ENCODE assay signal across 8 cellular contexts in genomic region chr12:48865141-48865440, GRCh38. TPM values are rescaled to one million over a fixed set of nuclear protein-coding genes. Genes with fewer than 3 reads are reported as not detected.
A peak's percentile ranks its signal among the peaks of the same experiment; 100 is the strongest.
DNase-seq lines count a peak whose midpoint lies in the region; FAIRE-seq and TF ChIP-seq lines count a peak whose summit lies in the region.

No MANE protein-coding gene starts in this region.

- no peak for FAIRE-seq in GM12891 (lab: Jason Lieb, UNC)

- H3K36me3 ChIP-seq in CD8-positive, alpha-beta memory T cell (ENCODE audit: insufficient read depth, low read length): no peaks in the 10 kb centered on the region
- no peaks in the 10 kb centered on the region for H3K36me3 ChIP-seq in KOPT-K1 (ENCODE audit: insufficient read depth, low read length)

- H3K4me1 ChIP-seq in CD8-positive, alpha-beta memory T cell (ENCODE audit: insufficient read depth, low read length): peaks cover 22% of the 10 kb centered on the region

- peaks cover 22% of the 10 kb centered on the region for H3K27me3 ChIP-seq in CD8-positive, alpha-beta memory T cell (ENCODE audit: insufficient read depth, low read length, poor library complexity, severe bottlenecking)

- no peak for TF ChIP-seq CTCF in nephron progenitor cell (IDR thresholded peaks at IDR 0.05)

- intact Hi-C loops in dendritic cell treated with granulocyte-macrophage colony-stimulating factor and Interleukin-4, amounts not matched to agents 40 ng/mL and 50 ng/mL, for 4 days (cut with micrococcal nuclease): no loop called here

- CTCF ChIA-PET in CD8-positive, alpha-beta memory T cell (lab: Charles Lee): interaction anchor here (1.3 to 6.5 kb wide), 7 partner anchors 12 to 123 kb away, joined by 3 to 49 read pairs (median 6); partner anchors contain the start of genes DDX23 and WNT1

- H3K27me3 Mint-ChIP-seq in CD8-positive, alpha-beta memory T cell: peaks cover 26 to 30% of the 10 kb centered on the region in 2 donors
- peaks cover 33% of the 10 kb centered on the region for H3K27me3 Mint-ChIP-seq in dendritic cell treated with granulocyte-macrophage colony-stimulating factor and Interleukin-4, amounts not matched to agents 40 ng/mL and 50 ng/mL, for 4 days
- H3K27me3 Mint-ChIP-seq in nephron progenitor cell (ENCODE audit: low read depth, poor library complexity): peaks cover 17% of the 10 kb centered on the region

- no peaks in the 10 kb centered on the region for H3K9me3 ChIP-seq in CD8-positive, alpha-beta memory T cell (ENCODE audit: low read length)
- H3K9me3 ChIP-seq in KOPT-K1 (ENCODE audit: insufficient read depth, low read length, poor library complexity, severe bottlenecking): no peaks in the 10 kb centered on the region

- POLR2A ChIA-PET in CD8-positive, alpha-beta memory T cell (lab: Charles Lee): interaction anchor here (0.6 to 1.9 kb wide), 4 partner anchors 13 to 62 kb away, joined by 3 to 20 read pairs (median 5); partner anchors contain the start of gene DDX23

- H3K4me3 Mint-ChIP-seq in CD8-positive, alpha-beta memory T cell: peak overlapping the region; percentile 90 to 96 (median 93)
- peak overlapping the region; percentile 81 for H3K4me3 Mint-ChIP-seq in dendritic cell treated with granulocyte-macrophage colony-stimulating factor and Interleukin-4, amounts not matched to agents 40 ng/mL and 50 ng/mL, for 4 days
- H3K4me3 Mint-ChIP-seq in nephron progenitor cell: peak overlapping the region; percentile 92

- H3K4me3 ChIP-seq in CD8-positive, alpha-beta memory T cell (ENCODE audit: low read length): peak overlapping the region; percentile 84

- H3K4me1 Mint-ChIP-seq in CD8-positive, alpha-beta memory T cell: peaks cover 21 to 27% (median 24%) of the 10 kb centered on the region in 3 donors
- H3K4me1 Mint-ChIP-seq in dendritic cell treated with granulocyte-macrophage colony-stimulating factor and Interleukin-4, amounts not matched to agents 40 ng/mL and 50 ng/mL, for 4 days (ENCODE audit: low read depth): peaks cover 52% of the 10 kb centered on the region
- peaks cover 52% of the 10 kb centered on the region for H3K4me1 Mint-ChIP-seq in nephron progenitor cell

- H3K36me3 Mint-ChIP-seq in CD8-positive, alpha-beta memory T cell: peaks cover 0 to 5% (median 2%) of the 10 kb centered on the region in 3 donors
- no peaks in the 10 kb centered on the region for H3K36me3 Mint-ChIP-seq in dendritic cell treated with granulocyte-macrophage colony-stimulating factor and Interleukin-4, amounts not matched to agents 40 ng/mL and 50 ng/mL, for 4 days (ENCODE audit: low read depth)
- peaks cover 22% of the 10 kb centered on the region for H3K36me3 Mint-ChIP-seq in nephron progenitor cell (ENCODE audit: low read depth)

- peak overlapping the region; percentile 39 for H3K27ac ChIP-seq in CD8-positive, alpha-beta memory T cell (ENCODE audit: low read depth, low read length)
- peak overlapping the region; percentile 17 for H3K27ac ChIP-seq in KOPT-K1 (ENCODE audit: low read depth, low read length, poor library complexity, severe bottlenecking)

- H3K9me3 Mint-ChIP-seq in CD8-positive, alpha-beta memory T cell: peaks cover 0 to 2% (median 0%) of the 10 kb centered on the region in 5 donors
- H3K9me3 Mint-ChIP-seq in dendritic cell treated with granulocyte-macrophage colony-stimulating factor and Interleukin-4, amounts not matched to agents 40 ng/mL and 50 ng/mL, for 4 days: no peaks in the 10 kb centered on the region
- no peaks in the 10 kb centered on the region for H3K9me3 Mint-ChIP-seq in nephron progenitor cell

- peak in 2 of 5 donors; percentile 16 to 33 for DNase-seq in CD8-positive, alpha-beta memory T cell
- no peak for DNase-seq in nephron progenitor cell
- DNase-seq in SHP77 treated with DMSO at 0.1 percent for 48 hours (lab: John Stamatoyannopoulos, UW): no peak
- no peak for DNase-seq in cerebellar nuclear complex (lab: John Stamatoyannopoulos, UW)
- no peak for DNase-seq in kidney glomerular epithelial cell (lab: John Stamatoyannopoulos, UW)
- DNase-seq in GM12891 (ENCODE audit: insufficient read length, low spot score): no peak

- peak overlapping the region; percentile 18 to 94 (median 78) for H3K27ac Mint-ChIP-seq in CD8-positive, alpha-beta memory T cell
- H3K27ac Mint-ChIP-seq in dendritic cell treated with granulocyte-macrophage colony-stimulating factor and Interleukin-4, amounts not matched to agents 40 ng/mL and 50 ng/mL, for 4 days: peak overlapping the region; percentile 62
- H3K27ac Mint-ChIP-seq in nephron progenitor cell: no peak overlapping the region

- TF ChIP-seq POLR2A in GM12891 (IDR thresholded peaks at IDR 0.05; ENCODE audit: low read depth, low read length): no peak

TF ChIP-seq in GM12891, 5 proteins besides CTCF, POLR2A, EP300 and RAD21:
- TF ChIP-seq TAF1 (IDR thresholded peaks at IDR 0.05; ENCODE audit: low read depth, low read length) (no peak), SPI1 (IDR thresholded peaks at IDR 0.05; ENCODE audit: low read depth, low read length) (no peak), PAX5 (IDR thresholded peaks at IDR 0.05; ENCODE audit: insufficient read depth, low read length, severe bottlenecking) (no peak), POU2F2 (IDR thresholded peaks at IDR 0.05; ENCODE audit: low read depth, low read length) (no peak), POLR2AphosphoS5 (IDR thresholded peaks at IDR 0.05; ENCODE audit: low read depth, low read length) (no peak)

RNA-seq across cellular contexts. Expression of gene RND1, which starts 0.6 kb away (rescaled TPM):
- 1 to 10 TPM; 2.0 to 2.6 TPM for total RNA-seq in CD8-positive, alpha-beta memory T cell
- polyA plus RNA-seq in CD8-positive, alpha-beta memory T cell: 0.90 TPM
- polyA plus RNA-seq in GM12891 (2012; ENCODE audit: low read depth, missing spikeins): 4.0 TPM

RNA-seq across cellular contexts. Expression of gene DDX23, which starts 13.1 kb away (rescaled TPM):
- 100 to 1,000 TPM; 147 to 148 TPM for total RNA-seq in CD8-positive, alpha-beta memory T cell
- 51.0 TPM for polyA plus RNA-seq in CD8-positive, alpha-beta memory T cell
- polyA plus RNA-seq in GM12891 (2012; ENCODE audit: low read depth, missing spikeins): 58.4 TPM

RNA-seq across cellular contexts. Expression of gene CACNB3, which starts 46.8 kb away (rescaled TPM):
- total RNA-seq in CD8-positive, alpha-beta memory T cell: 1 to 10 TPM; 6.3 to 6.6 TPM
- polyA plus RNA-seq in CD8-positive, alpha-beta memory T cell: 3.2 TPM
- 0.67 TPM for polyA plus RNA-seq in GM12891 (2012; ENCODE audit: low read depth, missing spikeins)
